In genomic region chr6:98835149-98836024, GRCh38 we compare ENCODE assay signal across 9 cellular contexts. TPM values are rescaled to one million over a fixed set of nuclear protein-coding genes. Genes with fewer than 3 reads are reported as not detected.
A peak's percentile ranks its signal among the peaks of the same experiment; 100 is the strongest.
DNase-seq lines count a peak whose midpoint lies in the region; ATAC-seq lines count a peak whose summit lies in the region.
"Had no signal": no experiment of that assay in that cellular context is flagged by ENCODE, and none has a peak within 500 bp of the region (broad histone marks: within the 10 kb centered on the region; RNA-seq: fewer than 3 reads in every experiment).

No MANE protein-coding gene starts in this region.

- peak overlapping the region; percentile 50 for H3K4me3 ChIP-seq in iPS-18c (ENCODE audit: insufficient read depth, low read depth, low read length)

- peaks cover 44% of the 10 kb centered on the region for H3K4me1 Mint-ChIP-seq in activated T-cell treated with anti-CD3 and anti-CD28 coated beads, Interleukin-2, amount 50 U/mL, for 72 hours (ENCODE audit: low read depth)
- peaks cover 37% of the 10 kb centered on the region for H3K4me1 Mint-ChIP-seq in activated T-cell treated with anti-CD3 and anti-CD28 coated beads, Interleukin-2, amount 50 U/mL, for 4 hours (ENCODE audit: low read depth)

- DNase-seq in activated T-cell treated with anti-CD3 and anti-CD28 coated beads, Interleukin-2, amount 50 U/mL, for 72 hours: peak; percentile 5 to 21
- no peak for DNase-seq in activated T-cell treated with anti-CD3 and anti-CD28 coated beads, Interleukin-2, amount 50 U/mL, for 4 hours
- peak; percentile 15 for DNase-seq in RPMI7951 (ENCODE audit: low read depth)
- DNase-seq in Ammon's horn (ENCODE audit: low spot score): no peak
- no peak for DNase-seq in RKO (ENCODE audit: low spot score)
- DNase-seq in NCI-H2171 (lab: John Stamatoyannopoulos, UW): no peak

- peaks cover 89% of the 10 kb centered on the region for H3K27me3 Mint-ChIP-seq in activated T-cell treated with anti-CD3 and anti-CD28 coated beads, Interleukin-2, amount 50 U/mL, for 72 hours (ENCODE audit: low read depth)
- H3K27me3 Mint-ChIP-seq in activated T-cell treated with anti-CD3 and anti-CD28 coated beads, Interleukin-2, amount 50 U/mL, for 4 hours (ENCODE audit: low read depth): peaks cover 77% of the 10 kb centered on the region

- ATAC-seq in activated T-cell treated with anti-CD3 and anti-CD28 coated beads, Interleukin-2, amount 50 U/mL, for 72 hours (replicated peaks in 1 of 2): no peak
- no peak for ATAC-seq in activated T-cell treated with anti-CD3 and anti-CD28 coated beads, Interleukin-2, amount 50 U/mL, for 4 hours

- peaks cover 2 to 3% of the 10 kb centered on the region in 2 donors for H3K36me3 Mint-ChIP-seq in activated T-cell treated with anti-CD3 and anti-CD28 coated beads, Interleukin-2, amount 50 U/mL, for 72 hours (ENCODE audit: insufficient read depth in 2 of 2)
- no peaks in the 10 kb centered on the region for H3K36me3 Mint-ChIP-seq in activated T-cell treated with anti-CD3 and anti-CD28 coated beads, Interleukin-2, amount 50 U/mL, for 4 hours (ENCODE audit: insufficient read depth)

- peak overlapping the region; percentile 66 to 73 for H3K4me3 Mint-ChIP-seq in activated T-cell treated with anti-CD3 and anti-CD28 coated beads, Interleukin-2, amount 50 U/mL, for 72 hours
- H3K4me3 Mint-ChIP-seq in activated T-cell treated with anti-CD3 and anti-CD28 coated beads, Interleukin-2, amount 50 U/mL, for 4 hours: no peak overlapping the region

- no peaks in the 10 kb centered on the region for H3K9me3 Mint-ChIP-seq in activated T-cell treated with anti-CD3 and anti-CD28 coated beads, Interleukin-2, amount 50 U/mL, for 72 hours
- no peaks in the 10 kb centered on the region for H3K9me3 Mint-ChIP-seq in activated T-cell treated with anti-CD3 and anti-CD28 coated beads, Interleukin-2, amount 50 U/mL, for 4 hours

- H3K27ac Mint-ChIP-seq in activated T-cell treated with anti-CD3 and anti-CD28 coated beads, Interleukin-2, amount 50 U/mL, for 72 hours: no peak overlapping the region

- H3K9me3 ChIP-seq in iPS-18c (ENCODE audit: control insufficient read depth, insufficient read depth, low read length): no peaks in the 10 kb centered on the region
- H3K9me3 ChIP-seq: pancreas had no signal

- H3K27ac ChIP-seq in temporal lobe (ENCODE audit: low read depth, low read length): peak overlapping the region; percentile 77
- H3K27ac ChIP-seq: pancreas had no signal

RNA-seq across cellular contexts. Expression of gene POU3F2, which starts 1.0 kb away (rescaled TPM):
- total RNA-seq in activated T-cell treated with anti-CD3 and anti-CD28 coated beads, Interleukin-2, amount 50 U/mL, for 72 hours: not detected
- total RNA-seq in activated T-cell treated with anti-CD3 and anti-CD28 coated beads, Interleukin-2, amount 50 U/mL, for 4 hours: not detected
- total RNA-seq in RPMI7951 (2014; rRNA removed; shearing (Covaris generic)): 0.29 and 0.36 TPM in 2 replicates
- 156 TPM for total RNA-seq in temporal lobe
- total RNA-seq: pancreas had no signal

Comparison
In these comparisons a context has a peak if more than half of its experiments do, and no peak if none do; other contexts are left out.
1. DNase-seq: peak in activated T-cell treated with anti-CD3 and anti-CD28 coated beads, Interleukin-2, amount 50 U/mL, for 72 hours (2 of 2) and RPMI7951 (single experiment); none in activated T-cell treated with anti-CD3 and anti-CD28 coated beads, Interleukin-2, amount 50 U/mL, for 4 hours (single experiment), Ammon's horn (single experiment), RKO (single experiment) and NCI-H2171 (single experiment).
2. RNA of gene POU3F2, which starts 1.0 kb away (total RNA-seq): 156 TPM in temporal lobe (single experiment); 0.29 to 0.36 TPM in RPMI7951, not detected in activated T-cell treated with anti-CD3 and anti-CD28 coated beads, Interleukin-2, amount 50 U/mL, for 72 hours and not detected in activated T-cell treated with anti-CD3 and anti-CD28 coated beads, Interleukin-2, amount 50 U/mL, for 4 hours; every median in the first group is over 100 times any median in the second.